ENCODE assay signal across 21 cellular contexts in the genomic region with DNA sequence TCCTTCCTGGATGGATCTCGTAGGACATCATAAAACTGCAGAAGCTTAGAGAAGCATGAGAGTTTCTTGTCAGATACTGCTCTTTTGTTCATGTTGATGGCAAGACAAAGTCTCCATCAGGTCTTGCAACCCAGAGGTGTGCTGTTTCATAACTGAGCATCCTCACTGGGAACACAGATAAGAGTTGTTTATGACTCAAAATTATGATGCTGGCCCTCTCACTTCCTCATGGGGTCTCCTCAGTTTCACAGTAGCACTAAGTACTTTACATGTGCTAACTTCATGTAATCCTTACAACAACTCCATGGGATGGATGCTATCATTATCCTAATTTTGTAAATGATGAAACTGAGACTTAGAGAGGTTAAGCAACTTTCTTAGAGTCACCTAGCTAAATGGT. TPM values are rescaled to one million over a fixed set of nuclear protein-coding genes. Genes with fewer than 3 reads are reported as not detected.
DNase-seq lines count a peak whose midpoint lies in the region; ATAC-seq, FAIRE-seq and TF ChIP-seq lines count a peak whose summit lies in the region.
"Had no signal": no experiment of that assay in that cellular context is flagged by ENCODE, and none has a peak within 500 bp of the region (broad histone marks: within the 10 kb centered on the region; RNA-seq: fewer than 3 reads in every experiment).

No MANE protein-coding gene starts in this region.

- H3K27me3 Mint-ChIP-seq in stimulated activated naive B cell treated with anti-CD40 and anti-IgM and Interleukin-4, amounts not matched to agents 10 μg/mL and 1 μg/mL and 100 μg/mL, for 72 hours = no peaks in the 10 kb centered on the region
- H3K27me3 Mint-ChIP-seq: CD4-positive, alpha-beta T cell; CD8-positive, alpha-beta memory T cell had no signal

- no peak overlapping the region for H3K4me3 ChIP-seq in aorta (ENCODE audit: low read length in 2 of 2)
- no peak overlapping the region for H3K4me3 ChIP-seq in ovary
- H3K4me3 ChIP-seq: BLaER1 treated with 17β-estradiol and CSF1 and Interleukin-3, amounts not matched to agents 10 nM and 100 nM; GM23248 had no signal

- no peak overlapping the region for H3K4me3 Mint-ChIP-seq in stimulated activated naive B cell treated with anti-CD40 and anti-IgM and Interleukin-4, amounts not matched to agents 10 μg/mL and 1 μg/mL and 100 μg/mL, for 72 hours
- H3K4me3 Mint-ChIP-seq: CD14-positive monocyte; CD4-positive, alpha-beta T cell; CD8-positive, alpha-beta memory T cell; H9 had no signal

- TF ChIP-seq CTCF in GM20000 (IDR thresholded peaks at IDR 0.05; ENCODE audit: extremely low read depth, missing control alignments) (no peak), ovary (IDR thresholded peaks at IDR 0.05) (no peak)

- H3K27ac Mint-ChIP-seq in stimulated activated naive B cell treated with anti-CD40 and anti-IgM and Interleukin-4, amounts not matched to agents 10 μg/mL and 1 μg/mL and 100 μg/mL, for 72 hours = no peak overlapping the region
- H3K27ac Mint-ChIP-seq: CD4-positive, alpha-beta T cell; CD8-positive, alpha-beta memory T cell; H9 had no signal

- no peak for TF ChIP-seq EP300 in ovary (IDR thresholded peaks at IDR 0.05)

- H3K9me3 ChIP-seq in aorta (ENCODE audit: control insufficient read depth, low read length) (no peaks in the 10 kb centered on the region), ovary (no peaks in the 10 kb centered on the region)
- H3K9me3 ChIP-seq: BE2C had no signal

- TF ChIP-seq POLR2A in GM12891 (IDR thresholded peaks at IDR 0.05; ENCODE audit: low read depth, low read length) (no peak), ovary (IDR thresholded peaks at IDR 0.05) (no peak)

- ATAC-seq in stimulated activated naive B cell treated with anti-CD40 and anti-IgM and Interleukin-4, amounts not matched to agents 10 μg/mL and 1 μg/mL and 100 μg/mL, for 72 hours (replicated peaks) = peak; percentile 42 to 64
- ATAC-seq in aorta (ENCODE audit: low FRiP score) = no peak
- ATAC-seq: HCT116 had no signal

- H3K4me1 ChIP-seq in aorta (ENCODE audit: control insufficient read depth in 1 of 2, insufficient read depth in 2 of 2, low read length in 2 of 2) (no peaks in the 10 kb centered on the region), ovary (ENCODE audit: insufficient read depth) (no peaks in the 10 kb centered on the region)
- H3K4me1 ChIP-seq: BE2C had no signal

- peaks cover 4 to 15% of the 10 kb centered on the region in 2 donors for H3K4me1 Mint-ChIP-seq in stimulated activated naive B cell treated with anti-CD40 and anti-IgM and Interleukin-4, amounts not matched to agents 10 μg/mL and 1 μg/mL and 100 μg/mL, for 72 hours
- H3K4me1 Mint-ChIP-seq: CD14-positive monocyte; CD8-positive, alpha-beta memory T cell had no signal

- peak; percentile 13 for FAIRE-seq in GM12891 (lab: Jason Lieb, UNC)
- FAIRE-seq: D721Med, GM12892, H1 had no signal

- intact Hi-C loops in aorta (cut with DNase I) (no loop called here), ovary (cut with DNase I) (no loop called here)

- DNase-seq in GM12891 (ENCODE audit: insufficient read length, low spot score) (no peak), MV-4-11 (lab: John Stamatoyannopoulos, UW) (peak; percentile 15), aorta (no peak), GM20000 (ENCODE audit: low spot score) (no peak), ovary (no peak)
- DNase-seq in stimulated activated naive B cell treated with anti-CD40 and anti-IgM and Interleukin-4, amounts not matched to agents 10 μg/mL and 1 μg/mL and 100 μg/mL, for 72 hours = no peak
- DNase-seq: BE2C; CD4-positive, alpha-beta T cell; CD8-positive, alpha-beta memory T cell; DMS 273 treated with DMSO at 0.1 percent for 48 hours; DMS79; EL; GDM1; GM23248; H9 had no signal

- WGBS in aorta, 2 donors = 85 to 87% methylated on average over 1 of the region's 1 CpG
- 79 to 94% (median 86%) methylated on average over 1 of the region's 1 CpG for WGBS in ovary, 3 donors

- no peak overlapping the region for H3K27ac ChIP-seq in aorta (ENCODE audit: low read depth in 1 of 2, low read length in 2 of 2)
- no peak overlapping the region for H3K27ac ChIP-seq in ovary
- H3K27ac ChIP-seq: BLaER1 treated with 17β-estradiol and CSF1 and Interleukin-3, amounts not matched to agents 10 nM and 100 nM; GM23248 had no signal

- peaks cover 36 to 52% of the 10 kb centered on the region in 2 donors for H3K36me3 Mint-ChIP-seq in stimulated activated naive B cell treated with anti-CD40 and anti-IgM and Interleukin-4, amounts not matched to agents 10 μg/mL and 1 μg/mL and 100 μg/mL, for 72 hours

- H3K9me3 Mint-ChIP-seq in stimulated activated naive B cell treated with anti-CD40 and anti-IgM and Interleukin-4, amounts not matched to agents 10 μg/mL and 1 μg/mL and 100 μg/mL, for 72 hours = no peaks in the 10 kb centered on the region
- H3K9me3 Mint-ChIP-seq: CD14-positive monocyte; CD4-positive, alpha-beta T cell; CD8-positive, alpha-beta memory T cell; H9 had no signal

- H3K36me3 ChIP-seq in aorta (ENCODE audit: control insufficient read depth in 1 of 2, insufficient read depth in 2 of 2, low read length in 1 of 2) = peaks cover 0 to 4% of the 10 kb centered on the region in 2 donors
- no peaks in the 10 kb centered on the region for H3K36me3 ChIP-seq in ovary

- H3K27me3 ChIP-seq in aorta (ENCODE audit: control insufficient read depth in 1 of 2, insufficient read depth in 2 of 2, low read length in 1 of 2) = no peaks in the 10 kb centered on the region
- H3K27me3 ChIP-seq in ovary = no peaks in the 10 kb centered on the region
- H3K27me3 ChIP-seq: BE2C; BLaER1 treated with 17β-estradiol and CSF1 and Interleukin-3, amounts not matched to agents 10 nM and 100 nM had no signal

TF ChIP-seq in GM12891, 5 proteins besides CTCF, POLR2A, EP300 and RAD21:
- TF ChIP-seq POLR2AphosphoS5 (IDR thresholded peaks at IDR 0.05; ENCODE audit: low read depth, low read length) (no peak), SPI1 (IDR thresholded peaks at IDR 0.05; ENCODE audit: low read depth, low read length) (peak; percentile 88), POU2F2 (IDR thresholded peaks at IDR 0.05; ENCODE audit: low read depth, low read length) (no peak), PAX5 (IDR thresholded peaks at IDR 0.05; ENCODE audit: insufficient read depth, low read length, severe bottlenecking) (no peak)

RNA-seq across cellular contexts. Expression of a gene that starts 14.4 kb away (rescaled TPM):
- polyA plus RNA-seq in GM12891 (2012; ENCODE audit: low read depth, missing spikeins) = 25.2 TPM
- 100 to 1,000 TPM in 1 of 2 donors, 10 to 100 TPM in 1; 81.1 to 113 TPM for total RNA-seq in aorta
- 100 to 1,000 TPM in 1 of 2 donors, 10 to 100 TPM in 1; 66.4 to 126 TPM for polyA plus RNA-seq in aorta
- 10 to 100 TPM; 36.5 to 88.4 (median 56.4) TPM for total RNA-seq in ovary
- polyA plus RNA-seq in ovary = 100 to 1,000 TPM in 1 of 2 donors, 10 to 100 TPM in 1; 69.5 to 180 TPM

RNA-seq across cellular contexts. Expression of a gene that starts 31.5 kb away (rescaled TPM):
- polyA plus RNA-seq in GM12891 (2012; ENCODE audit: low read depth, missing spikeins) = 13.4 TPM
- 10 to 100 TPM; 10.8 to 12.0 TPM for total RNA-seq in aorta
- 1 to 10 TPM; 7.4 to 9.0 TPM for polyA plus RNA-seq in aorta
- total RNA-seq in ovary = 10 to 100 TPM; 10.9 to 17.8 (median 12.9) TPM
- 10 to 100 TPM; 12.4 to 14.3 TPM for polyA plus RNA-seq in ovary
